In the genomic region with DNA sequence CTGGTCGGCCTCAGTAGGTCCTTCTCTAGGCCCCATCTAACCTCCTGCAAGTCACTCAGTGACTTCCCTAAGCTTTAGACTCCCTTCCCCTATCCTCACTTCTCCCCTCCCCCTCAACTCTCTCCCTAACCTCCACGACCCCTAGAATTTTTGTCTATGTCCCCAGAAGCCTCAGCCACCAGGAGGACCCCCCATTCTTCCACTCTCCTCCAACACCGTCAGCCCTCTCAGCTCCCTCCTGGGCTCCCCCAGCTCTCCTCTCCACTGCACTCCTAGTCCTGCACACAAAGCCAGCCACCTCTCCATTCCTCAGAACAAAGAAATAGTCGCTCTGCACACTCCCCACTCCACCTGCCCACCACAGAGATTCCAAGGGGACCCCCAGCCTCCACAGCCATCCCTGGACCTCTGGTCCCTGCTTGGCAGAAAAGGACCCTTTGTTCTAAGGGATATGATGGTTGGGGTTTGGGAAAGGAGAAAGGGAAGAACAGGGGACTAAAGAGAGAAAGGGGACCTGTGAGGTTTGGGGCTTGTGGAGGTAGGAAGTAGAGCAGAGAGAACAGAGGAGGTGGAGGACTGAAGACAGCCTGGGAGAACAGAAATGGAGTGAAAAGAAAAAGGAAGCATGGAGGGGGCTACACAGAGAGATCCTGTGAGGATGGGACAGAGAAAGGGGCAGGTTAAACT, we compare ENCODE assay signal across 8 cellular contexts. TPM values are rescaled to one million over a fixed set of nuclear protein-coding genes. Genes with fewer than 3 reads are reported as not detected.
DNase-seq lines count a peak whose midpoint lies in the region; ATAC-seq lines count a peak whose summit lies in the region.

No MANE protein-coding gene starts in this region.

- peaks cover 46% of the 10 kb centered on the region for H3K36me3 Mint-ChIP-seq in activated CD4-positive, alpha-beta T cell treated with anti-CD3 and anti-CD28 coated beads for 36 hours (ENCODE audit: low read depth)
- peaks cover 71% of the 10 kb centered on the region for H3K36me3 Mint-ChIP-seq in activated CD4-positive, alpha-beta memory T cell treated with anti-CD3 and anti-CD28 coated beads, Interleukin-2, amount 10 ng/mL, durations not matched to agents 7 days and 5 days (ENCODE audit: low read depth)

- peaks cover 66% of the 10 kb centered on the region for H3K4me1 Mint-ChIP-seq in activated CD4-positive, alpha-beta T cell treated with anti-CD3 and anti-CD28 coated beads for 36 hours
- peaks cover 64% of the 10 kb centered on the region for H3K4me1 Mint-ChIP-seq in activated CD4-positive, alpha-beta memory T cell treated with anti-CD3 and anti-CD28 coated beads, Interleukin-2, amount 10 ng/mL, durations not matched to agents 7 days and 5 days

- no peaks in the 10 kb centered on the region for H3K27me3 Mint-ChIP-seq in activated CD4-positive, alpha-beta T cell treated with anti-CD3 and anti-CD28 coated beads for 36 hours
- no peaks in the 10 kb centered on the region for H3K27me3 Mint-ChIP-seq in activated CD4-positive, alpha-beta memory T cell treated with anti-CD3 and anti-CD28 coated beads, Interleukin-2, amount 10 ng/mL, durations not matched to agents 7 days and 5 days

- no peak overlapping the region for H3K27ac ChIP-seq in iPS-20b (ENCODE audit: low read length)

- peak overlapping the region; percentile 95 for H3K4me3 ChIP-seq in iPS-20b (ENCODE audit: low read length)

- CTCF ChIA-PET in activated CD4-positive, alpha-beta T cell treated with anti-CD3 and anti-CD28 coated beads for 36 hours (lab: Charles Lee), result interaction anchor here (0.6 to 3.5 kb wide), 7 partner anchors 14 to 875 kb away, joined by 3 to 27 read pairs (median 5); a partner anchor contains a TSS
- CTCF ChIA-PET in activated CD4-positive, alpha-beta memory T cell treated with anti-CD3 and anti-CD28 coated beads, Interleukin-2, amount 10 ng/mL, durations not matched to agents 7 days and 5 days (lab: Charles Lee), result interaction anchor here (0.8 to 9.1 kb wide), 5 partner anchors 8 to 41 kb away, joined by 3 to 80 read pairs (median 5); no protein-coding TSS in a partner anchor

- no peak for ATAC-seq in activated CD4-positive, alpha-beta T cell treated with anti-CD3 and anti-CD28 coated beads for 36 hours
- ATAC-seq in GM19324 (IDR thresholded peaks at IDR 0.05; ENCODE audit: low FRiP score, unreplicated experiment), result no peak

- intact Hi-C loops in activated CD4-positive, alpha-beta T cell treated with anti-CD3 and anti-CD28 coated beads for 36 hours (cut with DNase I, micrococcal nuclease), result loop anchor here (2.0 to 5.0 kb wide), 5 partner anchors 29 to 698 kb away; a partner anchor contains a TSS

- POLR2A ChIA-PET in activated CD4-positive, alpha-beta T cell treated with anti-CD3 and anti-CD28 coated beads for 36 hours (lab: Charles Lee), result interaction anchor here (0.6 to 6.5 kb wide), 6 partner anchors 13 to 327 kb away, joined by 3 to 62 read pairs (median 9); a partner anchor contains a TSS
- POLR2A ChIA-PET in activated CD4-positive, alpha-beta memory T cell treated with anti-CD3 and anti-CD28 coated beads, Interleukin-2, amount 10 ng/mL, durations not matched to agents 7 days and 5 days (lab: Charles Lee), result interaction anchor here (0.8 to 7.5 kb wide), 9 partner anchors 9 to 63 kb away, joined by 3 to 68 read pairs (median 28); a partner anchor contains a TSS

- no peaks in the 10 kb centered on the region for H3K9me3 Mint-ChIP-seq in activated CD4-positive, alpha-beta T cell treated with anti-CD3 and anti-CD28 coated beads for 36 hours (ENCODE audit: low read depth)
- no peaks in the 10 kb centered on the region for H3K9me3 Mint-ChIP-seq in activated CD4-positive, alpha-beta memory T cell treated with anti-CD3 and anti-CD28 coated beads, Interleukin-2, amount 10 ng/mL, durations not matched to agents 7 days and 5 days

- peaks cover 37% of the 10 kb centered on the region for H3K4me1 ChIP-seq in iPS-20b (ENCODE audit: insufficient read depth, low read length)

- peak overlapping the region; percentile 96 for H3K27ac Mint-ChIP-seq in activated CD4-positive, alpha-beta T cell treated with anti-CD3 and anti-CD28 coated beads for 36 hours
- peak overlapping the region; percentile 93 for H3K27ac Mint-ChIP-seq in activated CD4-positive, alpha-beta memory T cell treated with anti-CD3 and anti-CD28 coated beads, Interleukin-2, amount 10 ng/mL, durations not matched to agents 7 days and 5 days

- H3K36me3 ChIP-seq in iPS-20b (ENCODE audit: insufficient read depth, low read depth, low read length), result peaks cover 9% of the 10 kb centered on the region; the same call in 1 of the 2 replicates

- H3K27me3 ChIP-seq in iPS-20b (ENCODE audit: insufficient read depth, low read length), result no peaks in the 10 kb centered on the region

- no peak for DNase-seq in activated CD4-positive, alpha-beta T cell treated with anti-CD3 and anti-CD28 coated beads for 36 hours
- no peak for DNase-seq in activated CD4-positive, alpha-beta T cell treated with anti-CD3 and anti-CD28 coated beads for 48 hours
- DNase-seq in activated CD4-positive, alpha-beta memory T cell treated with anti-CD3 and anti-CD28 coated beads, Interleukin-2, amount 10 ng/mL, durations not matched to agents 7 days and 5 days, result no peak
- DNase-seq in superior temporal gyrus (ENCODE audit: extremely low spot score) (peak; percentile 62), dermis blood vessel endothelial cell (no peak), dedifferentiated amniotic fluid mesenchymal stem cell (ENCODE audit: extremely low spot score) (no peak)

- H3K4me3 Mint-ChIP-seq in activated CD4-positive, alpha-beta T cell treated with anti-CD3 and anti-CD28 coated beads for 36 hours, result peak overlapping the region; percentile 100
- peak overlapping the region; percentile 100 for H3K4me3 Mint-ChIP-seq in activated CD4-positive, alpha-beta memory T cell treated with anti-CD3 and anti-CD28 coated beads, Interleukin-2, amount 10 ng/mL, durations not matched to agents 7 days and 5 days

- H3K9ac ChIP-seq in iPS-20b (ENCODE audit: low read depth, low read length), result peak overlapping the region; percentile 72

- no peaks in the 10 kb centered on the region for H3K9me3 ChIP-seq in iPS-20b (ENCODE audit: insufficient read depth, low read depth, low read length)

RNA-seq across cellular contexts. Expression of a gene that starts 2.8 kb away (rescaled TPM):
- total RNA-seq in activated CD4-positive, alpha-beta T cell treated with anti-CD3 and anti-CD28 coated beads for 36 hours, result 100 to 1,000 TPM; 135 to 216 TPM
- 100 to 1,000 TPM; 159 to 164 TPM for total RNA-seq in activated CD4-positive, alpha-beta memory T cell treated with anti-CD3 and anti-CD28 coated beads, Interleukin-2, amount 10 ng/mL, durations not matched to agents 7 days and 5 days
- total RNA-seq in dermis blood vessel endothelial cell, result 101 and 147 TPM in 2 replicates

RNA-seq across cellular contexts. Expression of a gene that starts 34.1 kb away (rescaled TPM):
- not detected for total RNA-seq in activated CD4-positive, alpha-beta T cell treated with anti-CD3 and anti-CD28 coated beads for 36 hours
- total RNA-seq in activated CD4-positive, alpha-beta memory T cell treated with anti-CD3 and anti-CD28 coated beads, Interleukin-2, amount 10 ng/mL, durations not matched to agents 7 days and 5 days, result not detected
- total RNA-seq in dermis blood vessel endothelial cell, result 0.19 TPM in 1 of 2 replicates, not detected in the other

RNA-seq across cellular contexts. Expression of a gene that starts 41.3 kb away (rescaled TPM):
- total RNA-seq in activated CD4-positive, alpha-beta T cell treated with anti-CD3 and anti-CD28 coated beads for 36 hours, result 10 to 100 TPM; 68.7 to 97.5 TPM
- 10 to 100 TPM; 63.8 to 71.4 TPM for total RNA-seq in activated CD4-positive, alpha-beta memory T cell treated with anti-CD3 and anti-CD28 coated beads, Interleukin-2, amount 10 ng/mL, durations not matched to agents 7 days and 5 days
- total RNA-seq in dermis blood vessel endothelial cell, result 25.7 and 32.8 TPM in 2 replicates

RNA-seq across cellular contexts. Expression of a gene that starts 45.2 kb away (rescaled TPM):
- 100 to 1,000 TPM; 143 to 197 TPM for total RNA-seq in activated CD4-positive, alpha-beta T cell treated with anti-CD3 and anti-CD28 coated beads for 36 hours
- 100 to 1,000 TPM; 262 to 268 TPM for total RNA-seq in activated CD4-positive, alpha-beta memory T cell treated with anti-CD3 and anti-CD28 coated beads, Interleukin-2, amount 10 ng/mL, durations not matched to agents 7 days and 5 days
- total RNA-seq in dermis blood vessel endothelial cell, result 516 and 723 TPM in 2 replicates
